Comparison of ENCODE assay signal across 18 cellular contexts in genomic region chr10:27542324-27542723, GRCh38. TPM values are rescaled to one million over a fixed set of nuclear protein-coding genes. Genes with fewer than 3 reads are reported as not detected.
DNase-seq lines count a peak whose midpoint lies in the region; ATAC-seq and TF ChIP-seq lines count a peak whose summit lies in the region.
"Had no signal": no experiment of that assay in that cellular context is flagged by ENCODE, and none has a peak within 500 bp of the region (broad histone marks: within the 10 kb centered on the region; RNA-seq: fewer than 3 reads in every experiment).

No MANE protein-coding gene starts in this region.

- TF ChIP-seq POLR2A in prostate gland (IDR thresholded peaks at IDR 0.05) (no peak), spleen (IDR thresholded peaks at IDR 0.05) (no peak)

- 68% methylated on average over 5 of the region's 5 CpGs for WGBS in prostate gland
- WGBS in spleen, 5 donors = 58 to 72% (median 64%) methylated on average over 5 of the region's 5 CpGs

- DNase-seq in activated CD4-positive, alpha-beta memory T cell treated with anti-CD3 and anti-CD28 coated beads, Interleukin-2, amount 10 ng/mL, durations not matched to agents 7 days and 5 days = no peak
- no peak for DNase-seq in activated CD4-positive, alpha-beta memory T cell treated with anti-CD3 and anti-CD28 coated beads for 36 hours
- DNase-seq in Jurkat, Clone E6-1 (ENCODE audit: low read depth, low spot score) = peak; percentile 33
- DNase-seq in effector memory CD8-positive, alpha-beta T cell = no peak
- no peak for DNase-seq in prostate gland (ENCODE audit: low spot score)
- no peak for DNase-seq in NCI-H446 (lab: John Stamatoyannopoulos, UW)
- no peak for DNase-seq in chondrocyte (ENCODE audit: low spot score)
- no peak for DNase-seq in spleen
- DNase-seq: DMS79, H9, NCI-H1417 treated with DMSO at 0.1 percent for 48 hours, NCI-H187 treated with DMSO at 0.1 percent for 48 hours, NCI-H526, PC-3, RPMI8226, SIG-M5 had no signal

- no peak for TF ChIP-seq CTCF in prostate gland (IDR thresholded peaks at IDR 0.05)
- no peak for TF ChIP-seq CTCF in chondrocyte (IDR thresholded peaks at IDR 0.05)
- no peak for TF ChIP-seq CTCF in spleen (IDR thresholded peaks at IDR 0.05 in 8 of 11, conservative IDR thresholded peaks at IDR 0.05 in 3 of 11)

- peak overlapping the region; percentile 50 for H3K27ac Mint-ChIP-seq in activated CD4-positive, alpha-beta memory T cell treated with anti-CD3 and anti-CD28 coated beads, Interleukin-2, amount 10 ng/mL, durations not matched to agents 7 days and 5 days
- no peak overlapping the region for H3K27ac Mint-ChIP-seq in activated CD4-positive, alpha-beta memory T cell treated with anti-CD3 and anti-CD28 coated beads for 36 hours
- H3K27ac Mint-ChIP-seq in effector memory CD8-positive, alpha-beta T cell = peak overlapping the region; percentile 80 to 94
- H3K27ac Mint-ChIP-seq in chondrocyte (ENCODE audit: unreplicated experiment) = no peak overlapping the region

- ATAC-seq in effector memory CD8-positive, alpha-beta T cell (replicated peaks) = peak; percentile 46
- ATAC-seq: PC-3 had no signal

- peaks cover 19% of the 10 kb centered on the region for H3K4me1 Mint-ChIP-seq in activated CD4-positive, alpha-beta memory T cell treated with anti-CD3 and anti-CD28 coated beads, Interleukin-2, amount 10 ng/mL, durations not matched to agents 7 days and 5 days
- peaks cover 16% of the 10 kb centered on the region for H3K4me1 Mint-ChIP-seq in activated CD4-positive, alpha-beta memory T cell treated with anti-CD3 and anti-CD28 coated beads for 36 hours (ENCODE audit: low read depth)
- H3K4me1 Mint-ChIP-seq in effector memory CD8-positive, alpha-beta T cell (ENCODE audit: low read depth in 2 of 2) = peaks cover 35 to 40% of the 10 kb centered on the region in 2 donors
- H3K4me1 Mint-ChIP-seq in chondrocyte (ENCODE audit: low read depth) = peaks cover 14% of the 10 kb centered on the region

- H3K4me3 Mint-ChIP-seq in activated CD4-positive, alpha-beta memory T cell treated with anti-CD3 and anti-CD28 coated beads, Interleukin-2, amount 10 ng/mL, durations not matched to agents 7 days and 5 days = no peak overlapping the region
- H3K4me3 Mint-ChIP-seq in activated CD4-positive, alpha-beta memory T cell treated with anti-CD3 and anti-CD28 coated beads for 36 hours = no peak overlapping the region
- H3K4me3 Mint-ChIP-seq in effector memory CD8-positive, alpha-beta T cell = peak overlapping the region; percentile 69 to 73
- no peak overlapping the region for H3K4me3 Mint-ChIP-seq in chondrocyte (ENCODE audit: unreplicated experiment)
- H3K4me3 Mint-ChIP-seq: H9 had no signal

- no peaks in the 10 kb centered on the region for H3K9me3 Mint-ChIP-seq in activated CD4-positive, alpha-beta memory T cell treated with anti-CD3 and anti-CD28 coated beads, Interleukin-2, amount 10 ng/mL, durations not matched to agents 7 days and 5 days
- H3K9me3 Mint-ChIP-seq in activated CD4-positive, alpha-beta memory T cell treated with anti-CD3 and anti-CD28 coated beads for 36 hours = no peaks in the 10 kb centered on the region
- H3K9me3 Mint-ChIP-seq in effector memory CD8-positive, alpha-beta T cell = no peaks in the 10 kb centered on the region
- no peaks in the 10 kb centered on the region for H3K9me3 Mint-ChIP-seq in chondrocyte (ENCODE audit: low read depth)
- H3K9me3 Mint-ChIP-seq: H9 had no signal

- H3K36me3 ChIP-seq in prostate gland (no peaks in the 10 kb centered on the region), spleen (peaks cover 0 to 92% (median 26%) of the 10 kb centered on the region in 6 donors)

- no peaks in the 10 kb centered on the region for H3K9me3 ChIP-seq in prostate gland
- no peaks in the 10 kb centered on the region for H3K9me3 ChIP-seq in spleen

- H3K27ac ChIP-seq in prostate gland (peak overlapping the region; percentile 22 to 50), spleen (peak overlapping the region in 1 of 8 donors; percentile 24)
- H3K27ac ChIP-seq: 22Rv1, KMS-11 had no signal

- no peaks in the 10 kb centered on the region for H3K27me3 Mint-ChIP-seq in activated CD4-positive, alpha-beta memory T cell treated with anti-CD3 and anti-CD28 coated beads, Interleukin-2, amount 10 ng/mL, durations not matched to agents 7 days and 5 days
- H3K27me3 Mint-ChIP-seq in activated CD4-positive, alpha-beta memory T cell treated with anti-CD3 and anti-CD28 coated beads for 36 hours = no peaks in the 10 kb centered on the region
- no peaks in the 10 kb centered on the region for H3K27me3 Mint-ChIP-seq in effector memory CD8-positive, alpha-beta T cell
- H3K27me3 Mint-ChIP-seq in chondrocyte (ENCODE audit: low read depth) = no peaks in the 10 kb centered on the region

- CTCF ChIA-PET in activated CD4-positive, alpha-beta memory T cell treated with anti-CD3 and anti-CD28 coated beads, Interleukin-2, amount 10 ng/mL, durations not matched to agents 7 days and 5 days (lab: Charles Lee) = no interaction called here
- CTCF ChIA-PET in activated CD4-positive, alpha-beta memory T cell treated with anti-CD3 and anti-CD28 coated beads for 36 hours (lab: Charles Lee) = no interaction called here

- H3K4me1 ChIP-seq in prostate gland (replicated peaks) (no peaks in the 10 kb centered on the region), spleen (peaks cover 0 to 24% (median 0%) of the 10 kb centered on the region in 6 donors)

- POLR2A ChIA-PET in activated CD4-positive, alpha-beta memory T cell treated with anti-CD3 and anti-CD28 coated beads, Interleukin-2, amount 10 ng/mL, durations not matched to agents 7 days and 5 days (lab: Charles Lee) = interaction anchor here (3.7 kb wide), 1 partner anchor 38 kb away, joined by 25 read pairs; the partner anchor contains the start of gene RAB18
- POLR2A ChIA-PET in activated CD4-positive, alpha-beta memory T cell treated with anti-CD3 and anti-CD28 coated beads for 36 hours (lab: Charles Lee) = no interaction called here

- intact Hi-C loops in activated CD4-positive, alpha-beta memory T cell treated with anti-CD3 and anti-CD28 coated beads for 36 hours (cut with micrococcal nuclease) = no loop called here
- intact Hi-C loops in prostate gland (cut with DNase I) (no loop called here), spleen (cut with DNase I; ENCODE audit: low total_unique reads) (no loop called here)

- no peak overlapping the region for H3K4me3 ChIP-seq in Jurkat, Clone E6-1 (ENCODE audit: low read length)
- H3K4me3 ChIP-seq in prostate gland = no peak overlapping the region
- no peak overlapping the region for H3K4me3 ChIP-seq in spleen

- H3K36me3 Mint-ChIP-seq in activated CD4-positive, alpha-beta memory T cell treated with anti-CD3 and anti-CD28 coated beads, Interleukin-2, amount 10 ng/mL, durations not matched to agents 7 days and 5 days (ENCODE audit: low read depth) = peaks cover 32% of the 10 kb centered on the region
- H3K36me3 Mint-ChIP-seq in activated CD4-positive, alpha-beta memory T cell treated with anti-CD3 and anti-CD28 coated beads for 36 hours = peaks cover 12% of the 10 kb centered on the region
- H3K36me3 Mint-ChIP-seq in effector memory CD8-positive, alpha-beta T cell (ENCODE audit: insufficient read depth) = peaks cover 30% of the 10 kb centered on the region
- H3K36me3 Mint-ChIP-seq in chondrocyte (ENCODE audit: low read depth) = peaks cover 26% of the 10 kb centered on the region

- H3K27me3 ChIP-seq in prostate gland (replicated peaks; ENCODE audit: insufficient read depth) = no peaks in the 10 kb centered on the region
- H3K27me3 ChIP-seq in spleen (replicated peaks in 1 of 7) = no peaks in the 10 kb centered on the region

RNA-seq across cellular contexts. Expression of gene RAB18, which starts 38.2 kb away (rescaled TPM):
- total RNA-seq in activated CD4-positive, alpha-beta memory T cell treated with anti-CD3 and anti-CD28 coated beads, Interleukin-2, amount 10 ng/mL, durations not matched to agents 7 days and 5 days = 10 to 100 TPM; 69.5 to 72.0 TPM
- total RNA-seq in activated CD4-positive, alpha-beta memory T cell treated with anti-CD3 and anti-CD28 coated beads for 36 hours = 10 to 100 TPM; 51.7 to 54.0 TPM
- 45.9 TPM for polyA plus RNA-seq in Jurkat, Clone E6-1 (2012; ENCODE audit: insufficient read depth, insufficient read length)
- 10 to 100 TPM; 53.5 to 62.6 TPM for total RNA-seq in prostate gland
- total RNA-seq in chondrocyte = 176 to 179 TPM (median 178 TPM) in 3 replicates
- total RNA-seq in spleen = 100 to 1,000 TPM in 3 of 7 donors, 10 to 100 TPM in 4; 43.1 to 104 (median 86.0) TPM
- polyA plus RNA-seq in spleen = 10 to 100 TPM; 21.2 to 32.8 (median 31.0) TPM

Comparison
In these comparisons a context has a peak if more than half of its experiments do, and no peak if none do; other contexts are left out.
1. H3K27ac Mint-ChIP-seq: peak in activated CD4-positive, alpha-beta memory T cell treated with anti-CD3 and anti-CD28 coated beads, Interleukin-2, amount 10 ng/mL, durations not matched to agents 7 days and 5 days (single experiment) and effector memory CD8-positive, alpha-beta T cell (2 of 2); none in activated CD4-positive, alpha-beta memory T cell treated with anti-CD3 and anti-CD28 coated beads for 36 hours (single experiment) and chondrocyte (single experiment).
2. H3K4me3 Mint-ChIP-seq: peak in effector memory CD8-positive, alpha-beta T cell (2 of 2); none in activated CD4-positive, alpha-beta memory T cell treated with anti-CD3 and anti-CD28 coated beads, Interleukin-2, amount 10 ng/mL, durations not matched to agents 7 days and 5 days (single experiment), activated CD4-positive, alpha-beta memory T cell treated with anti-CD3 and anti-CD28 coated beads for 36 hours (single experiment) and chondrocyte (single experiment).